ENCODE assay signal across 8 cellular contexts in the genomic region with DNA sequence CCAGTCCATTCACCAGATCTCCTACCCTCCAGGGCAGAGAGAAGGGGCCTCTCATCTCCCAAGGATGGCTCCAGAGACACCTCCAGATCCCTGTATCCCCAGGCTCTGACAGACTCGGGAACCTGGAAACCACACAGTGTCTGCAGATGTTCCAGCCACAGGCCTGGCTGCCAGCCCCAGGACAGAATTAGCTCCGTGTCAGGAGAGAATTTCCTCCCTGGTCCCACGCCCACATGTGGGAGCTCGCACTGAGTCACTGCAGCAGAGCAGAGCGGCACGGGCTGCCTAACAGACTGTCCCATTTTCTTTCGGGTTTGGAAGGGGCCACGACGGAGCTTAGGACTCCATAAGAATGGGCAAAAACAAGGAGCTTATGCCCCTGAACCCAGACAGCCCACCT. TPM values are rescaled to one million over a fixed set of nuclear protein-coding genes. Genes with fewer than 3 reads are reported as not detected.
A peak's percentile ranks its signal among the peaks of the same experiment; 100 is the strongest.
DNase-seq lines count a peak whose midpoint lies in the region; ATAC-seq, FAIRE-seq and TF ChIP-seq lines count a peak whose summit lies in the region.

No MANE protein-coding gene starts in this region.

- no peaks in the 10 kb centered on the region for H3K36me3 ChIP-seq in BJ (ENCODE audit: control insufficient read depth, insufficient read depth, low read length)

- no peak for TF ChIP-seq CTCF in BJ (IDR thresholded peaks at IDR 0.05; ENCODE audit: insufficient read depth, low read depth, low read length)

- H3K27me3 ChIP-seq in BJ (ENCODE audit: control insufficient read depth, insufficient read depth, low read length): peaks cover 8% of the 10 kb centered on the region

- DNase-seq in BJ (ENCODE audit: low read depth) (peak; percentile 54), RCC 7860 (ENCODE audit: low spot score) (peak; percentile 59), fibroblast of peridontal ligament (ENCODE audit: extremely low read depth) (peak; percentile 84), occipital lobe (lab: John Stamatoyannopoulos, UW) (peak; percentile 89), SHP77 (lab: John Stamatoyannopoulos, UW) (no peak)

- H3K4me3 ChIP-seq in BJ (ENCODE audit: low read depth, low read length): peak overlapping the region; percentile 13; the same call in 1 of the 2 replicates

- ATAC-seq in HG03432 (IDR thresholded peaks at IDR 0.05; ENCODE audit: unreplicated experiment): no peak
- no peak for ATAC-seq in GM19467 (IDR thresholded peaks at IDR 0.05; ENCODE audit: unreplicated experiment)
- no peak for ATAC-seq in GM18873 (IDR thresholded peaks at IDR 0.05; ENCODE audit: low FRiP score, unreplicated experiment)

- POLR2A ChIA-PET in BJ (lab: Charles Lee): interaction anchor here (0.5 kb wide), 1 partner anchor 763 kb away, joined by 3 read pairs; no protein-coding TSS in a partner anchor

- peak; percentile 65 for FAIRE-seq in RCC 7860 (lab: Jason Lieb, UNC)

- CTCF ChIA-PET in BJ (lab: Yijun Ruan, JAX): no interaction called here

RNA-seq across cellular contexts. Expression of a gene that starts 33.6 kb away (rescaled TPM):
- 0.10 TPM in 1 of 2 replicates, not detected in the other for polyA plus RNA-seq in BJ (2011; rRNA removed)
- polyA minus RNA-seq in BJ (2011; rRNA and poly(A)+ RNA removed): not detected in 2 replicates
- 1.7 TPM for total RNA-seq in occipital lobe

Comparison
In these comparisons a context has a peak if more than half of its experiments do, and no peak if none do; other contexts are left out.
1. DNase-seq: peak in BJ (single experiment), RCC 7860 (single experiment), fibroblast of peridontal ligament (single experiment) and occipital lobe (single experiment); none in SHP77 (0 of 2).